8 cellular contexts compared by ENCODE assay signal in the genomic region with DNA sequence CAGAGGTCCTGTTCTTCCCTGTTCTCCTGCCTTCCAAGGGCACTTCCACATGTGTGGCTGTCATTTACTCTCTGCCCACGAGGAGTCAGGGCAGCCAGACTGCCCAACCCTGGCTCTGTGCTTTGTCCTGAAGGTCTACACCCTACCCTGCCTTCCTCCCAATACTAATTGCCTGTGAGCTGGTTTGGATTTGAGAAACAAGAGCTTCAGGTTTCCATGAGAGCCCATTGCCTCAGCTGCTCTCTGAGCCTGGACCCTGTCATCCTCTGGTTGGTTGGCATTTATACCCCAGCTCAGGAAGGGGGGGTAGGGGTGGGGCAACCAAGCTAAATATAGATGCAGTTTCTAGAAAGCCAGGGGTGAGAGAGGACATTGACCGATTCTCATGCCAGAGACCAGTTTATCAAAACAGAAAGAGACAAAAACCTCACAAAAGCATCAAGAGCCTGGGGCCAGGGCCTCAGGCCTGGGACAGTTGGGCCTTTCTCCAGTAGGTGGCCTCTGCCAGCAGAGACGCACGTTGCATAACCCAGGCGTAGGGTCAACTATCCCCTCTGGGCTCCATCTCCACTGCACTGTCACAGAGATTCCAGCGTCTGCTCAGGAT. TPM values are rescaled to one million over a fixed set of nuclear protein-coding genes. Genes with fewer than 3 reads are reported as not detected.
DNase-seq lines count a peak whose midpoint lies in the region; ATAC-seq lines count a peak whose summit lies in the region.

No MANE protein-coding gene starts in this region.

- H3K27me3 ChIP-seq in MG63, result no peaks in the 10 kb centered on the region

- H3K36me3 Mint-ChIP-seq in naive B cell, result no peaks in the 10 kb centered on the region

- H3K36me3 ChIP-seq in MG63, result peaks cover 18% of the 10 kb centered on the region

- H3K27ac Mint-ChIP-seq in naive B cell, result peak overlapping the region in 4 of 6 donors; percentile 46 to 92 (median 72)

- H3K27me3 Mint-ChIP-seq in naive B cell, result no peaks in the 10 kb centered on the region

- H3K4me1 Mint-ChIP-seq in naive B cell, result peaks cover 35 to 43% (median 40%) of the 10 kb centered on the region in 3 donors

- no peaks in the 10 kb centered on the region for H3K9me3 ChIP-seq in MG63

- ATAC-seq in naive B cell (ENCODE audit: low read depth in 2 of 2) (peak in 1 of 2 donors; percentile 38), GM18907 (IDR thresholded peaks at IDR 0.05; ENCODE audit: unreplicated experiment) (no peak)

- no peak overlapping the region for H3K4me3 ChIP-seq in MG63

- no peaks in the 10 kb centered on the region for H3K9me3 Mint-ChIP-seq in naive B cell

- peak overlapping the region in 2 of 8 donors; percentile 18 to 35 for H3K4me3 Mint-ChIP-seq in naive B cell

- peak; percentile 60 for DNase-seq in activated effector memory CD4-positive, alpha-beta T cell treated with anti-CD3 and anti-CD28 coated beads, Interleukin-2, amount 50 U/mL, for 16 hours
- DNase-seq in activated effector memory CD4-positive, alpha-beta T cell treated with Interleukin-2 at 50 U/mL for 16 hours, result no peak
- DNase-seq in MG63, result peak; percentile 28
- DNase-seq in dedifferentiated amniotic fluid mesenchymal stem cell (ENCODE audit: extremely low spot score), result peak; percentile 71
- no peak for DNase-seq in naive B cell
- DNase-seq in NCI-H748 treated with DMSO at 0.1 percent for 48 hours (lab: John Stamatoyannopoulos, UW), result no peak
- DNase-seq in H4 (ENCODE audit: low spot score), result no peak

RNA-seq across cellular contexts. Expression of gene VDR, which starts 34.5 kb away (rescaled TPM):
- total RNA-seq in MG63 (2014; rRNA removed; shearing (Covaris generic); ENCODE audit: low replicate concordance), result 14.7 and 15.9 TPM in 2 replicates
- polyA plus RNA-seq in naive B cell (ENCODE audit: low read depth in 6 of 6), result under 1 TPM in 2 of 6 donors, not detected in 4; 0.05 to 0.44 TPM
- total RNA-seq in H4 (2014; rRNA removed; shearing (Covaris generic)), result 5.6 and 7.3 TPM in 2 replicates

RNA-seq across cellular contexts. Expression of gene HDAC7, which starts 50.6 kb away (rescaled TPM):
- total RNA-seq in MG63 (2014; rRNA removed; shearing (Covaris generic); ENCODE audit: low replicate concordance), result 30.5 and 31.5 TPM in 2 replicates
- 10 to 100 TPM in 1 of 6 donors, 1 to 10 TPM in 5; 4.5 to 17.1 (median 7.0) TPM for polyA plus RNA-seq in naive B cell (ENCODE audit: low read depth in 6 of 6)
- 10.0 and 13.7 TPM in 2 replicates for total RNA-seq in H4 (2014; rRNA removed; shearing (Covaris generic))

Comparison
In these comparisons a context has a peak if more than half of its experiments do, and no peak if none do; other contexts are left out.
1. DNase-seq: peak in activated effector memory CD4-positive, alpha-beta T cell treated with anti-CD3 and anti-CD28 coated beads, Interleukin-2, amount 50 U/mL, for 16 hours (single experiment), MG63 (single experiment) and dedifferentiated amniotic fluid mesenchymal stem cell (single experiment); none in activated effector memory CD4-positive, alpha-beta T cell treated with Interleukin-2 at 50 U/mL for 16 hours (single experiment), naive B cell (single experiment), NCI-H748 treated with DMSO at 0.1 percent for 48 hours (single experiment) and H4 (single experiment).